16 cellular contexts compared by ENCODE assay signal in the genomic region with DNA sequence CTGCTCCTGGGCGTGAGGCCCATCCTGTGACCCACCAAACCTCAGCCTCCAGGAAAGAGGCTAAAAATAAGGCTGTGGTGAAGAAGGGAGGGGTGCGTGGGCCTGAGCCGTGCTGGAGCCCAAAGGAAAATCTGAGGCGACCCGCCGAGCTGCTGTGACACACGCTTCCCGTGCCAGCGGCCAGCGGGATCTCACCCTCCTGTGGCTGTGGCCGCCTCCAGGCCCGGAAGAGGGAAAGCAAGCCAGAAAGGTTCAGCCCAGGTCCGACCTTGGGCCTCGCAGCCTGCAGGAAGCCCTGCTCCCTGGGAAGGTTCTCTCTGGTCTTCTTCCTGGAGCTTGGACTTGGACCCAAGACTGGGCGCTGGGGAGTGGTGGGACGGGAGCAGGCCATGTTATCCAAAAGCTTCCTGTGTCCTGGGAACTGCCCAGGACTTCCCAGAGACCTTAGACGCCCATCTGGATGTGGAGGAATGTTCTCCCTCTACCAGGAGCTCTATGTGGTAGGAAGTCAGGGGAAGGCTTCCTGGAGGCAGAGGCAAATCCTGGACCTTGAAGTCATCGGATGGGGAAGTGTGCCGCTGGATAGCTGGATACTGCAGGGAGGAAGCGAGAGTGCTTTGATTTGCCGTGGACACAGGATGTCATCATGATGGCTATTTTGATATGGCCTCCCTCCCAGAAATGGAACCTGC. TPM values are rescaled to one million over a fixed set of nuclear protein-coding genes. Genes with fewer than 3 reads are reported as not detected.
A peak's percentile ranks its signal among the peaks of the same experiment; 100 is the strongest.
DNase-seq lines count a peak whose midpoint lies in the region; ATAC-seq, FAIRE-seq and TF ChIP-seq lines count a peak whose summit lies in the region.
"Had no signal": no experiment of that assay in that cellular context is flagged by ENCODE, and none has a peak within 500 bp of the region (broad histone marks: within the 10 kb centered on the region; RNA-seq: fewer than 3 reads in every experiment).

No MANE protein-coding gene starts in this region.

- H3K4me1 Mint-ChIP-seq in activated naive CD8-positive, alpha-beta T cell treated with anti-CD3 and anti-CD28 coated beads, Interleukin-2, amount 50 U/mL, for 24 hours: peaks cover 16% of the 10 kb centered on the region
- H3K4me1 Mint-ChIP-seq in MCF 10A (ENCODE audit: insufficient read depth, unreplicated experiment): no peaks in the 10 kb centered on the region
- peaks cover 25 to 30% of the 10 kb centered on the region in 2 donors for H3K4me1 Mint-ChIP-seq in effector memory CD8-positive, alpha-beta T cell (ENCODE audit: low read depth in 2 of 2)

- no peak overlapping the region for H3K4me2 ChIP-seq in A549

- no peak for TF ChIP-seq POLR2A in A549 (IDR thresholded peaks at IDR 0.05; ENCODE audit: low read length)

- no peaks in the 10 kb centered on the region for H3K9me3 Mint-ChIP-seq in activated naive CD8-positive, alpha-beta T cell treated with anti-CD3 and anti-CD28 coated beads, Interleukin-2, amount 50 U/mL, for 24 hours
- H3K9me3 Mint-ChIP-seq in MCF 10A (ENCODE audit: unreplicated experiment): no peaks in the 10 kb centered on the region
- H3K9me3 Mint-ChIP-seq in effector memory CD8-positive, alpha-beta T cell: no peaks in the 10 kb centered on the region
- H3K9me3 Mint-ChIP-seq: activated naive CD4-positive, alpha-beta T cell treated with anti-CD3 and anti-CD28 coated beads, Interleukin-2, amount 10 ng/mL, durations not matched to agents 7 days and 5 days; T-helper 2 cell treated with Interferon-gamma antibody and Interleukin-4, amounts not matched to agents 5 μg/mL and 100 μg/mL, for 36 hours had no signal

- peak overlapping the region; percentile 35 for H3K27ac Mint-ChIP-seq in activated naive CD8-positive, alpha-beta T cell treated with anti-CD3 and anti-CD28 coated beads, Interleukin-2, amount 50 U/mL, for 24 hours
- no peak overlapping the region for H3K27ac Mint-ChIP-seq in MCF 10A (ENCODE audit: low read depth, unreplicated experiment)
- no peak overlapping the region for H3K27ac Mint-ChIP-seq in effector memory CD8-positive, alpha-beta T cell
- H3K27ac Mint-ChIP-seq: activated naive CD4-positive, alpha-beta T cell treated with anti-CD3 and anti-CD28 coated beads, Interleukin-2, amount 10 ng/mL, durations not matched to agents 7 days and 5 days; T-helper 2 cell treated with Interferon-gamma antibody and Interleukin-4, amounts not matched to agents 5 μg/mL and 100 μg/mL, for 36 hours had no signal

- no peak for FAIRE-seq in A549 (lab: Jason Lieb, UNC)

- POLR2A ChIA-PET in A549 (lab: Yijun Ruan, JAX) (no interaction called here), MCF 10A (lab: Yijun Ruan, JAX) (no interaction called here)

- no TSS peak for BruUV-seq in MCF 10A (replicated peaks; lab: Mats Ljungman, UMichigan)

- 84% methylated on average over 19 of the region's 21 CpGs for WGBS in A549 (ENCODE audit: missing lambda C conversion rate)
- 59 to 74% (median 72%) methylated on average over 20 to 21 of the region's 21 CpGs for WGBS in psoas muscle, 3 donors

- H3K27ac ChIP-seq in A549 (no peak overlapping the region), psoas muscle (peak overlapping the region; percentile 4)
- H3K27ac ChIP-seq: foreskin keratinocyte, HL-60 had no signal

- no peaks in the 10 kb centered on the region for H3K36me3 Mint-ChIP-seq in activated naive CD8-positive, alpha-beta T cell treated with anti-CD3 and anti-CD28 coated beads, Interleukin-2, amount 50 U/mL, for 24 hours (ENCODE audit: low read depth)
- H3K36me3 Mint-ChIP-seq in MCF 10A (ENCODE audit: insufficient read depth, unreplicated experiment): peaks cover 6% of the 10 kb centered on the region
- H3K36me3 Mint-ChIP-seq in effector memory CD8-positive, alpha-beta T cell (ENCODE audit: insufficient read depth): no peaks in the 10 kb centered on the region
- H3K36me3 Mint-ChIP-seq: activated naive CD4-positive, alpha-beta T cell treated with anti-CD3 and anti-CD28 coated beads, Interleukin-2, amount 10 ng/mL, durations not matched to agents 7 days and 5 days had no signal

- H3K4me3 ChIP-seq in A549 (no peak overlapping the region), psoas muscle (no peak overlapping the region)
- H3K4me3 ChIP-seq: PC-9 had no signal

- ATAC-seq in A549: no peak
- ATAC-seq in activated naive CD8-positive, alpha-beta T cell treated with anti-CD3 and anti-CD28 coated beads, Interleukin-2, amount 50 U/mL, for 24 hours: peak; percentile 11
- peak; percentile 28 to 56 for ATAC-seq in left cardiac atrium
- ATAC-seq in psoas muscle: peak; percentile 19 to 61 (median 42)
- no peak for ATAC-seq in effector memory CD8-positive, alpha-beta T cell (replicated peaks)
- ATAC-seq: foreskin keratinocyte had no signal

- H3K27me3 Mint-ChIP-seq in activated naive CD8-positive, alpha-beta T cell treated with anti-CD3 and anti-CD28 coated beads, Interleukin-2, amount 50 U/mL, for 24 hours: peaks cover 2% of the 10 kb centered on the region
- H3K27me3 Mint-ChIP-seq in MCF 10A (ENCODE audit: insufficient read depth, unreplicated experiment): no peaks in the 10 kb centered on the region
- peaks cover 0 to 17% of the 10 kb centered on the region in 2 donors for H3K27me3 Mint-ChIP-seq in effector memory CD8-positive, alpha-beta T cell

- H3K4me3 Mint-ChIP-seq in activated naive CD8-positive, alpha-beta T cell treated with anti-CD3 and anti-CD28 coated beads, Interleukin-2, amount 50 U/mL, for 24 hours: no peak overlapping the region
- H3K4me3 Mint-ChIP-seq in MCF 10A (ENCODE audit: unreplicated experiment): no peak overlapping the region
- peak overlapping the region in 1 of 2 donors; percentile 45 for H3K4me3 Mint-ChIP-seq in effector memory CD8-positive, alpha-beta T cell
- H3K4me3 Mint-ChIP-seq: activated naive CD4-positive, alpha-beta T cell treated with anti-CD3 and anti-CD28 coated beads, Interleukin-2, amount 10 ng/mL, durations not matched to agents 7 days and 5 days; T-helper 2 cell treated with Interferon-gamma antibody and Interleukin-4, amounts not matched to agents 5 μg/mL and 100 μg/mL, for 36 hours had no signal

- DNase-seq in A549 (ENCODE audit: low read depth in 1 of 2, low spot score in 1 of 2) (no peak), left cardiac atrium (peak; percentile 83), psoas muscle (peak; percentile 62 to 71), kidney tubule cell (ENCODE audit: low spot score) (no peak), NCI-H510A (lab: John Stamatoyannopoulos, UW) (no peak), MCF 10A (ENCODE audit: unreplicated experiment) (no peak)
- no peak for DNase-seq in activated naive CD8-positive, alpha-beta T cell treated with anti-CD3 and anti-CD28 coated beads, Interleukin-2, amount 50 U/mL, for 24 hours
- DNase-seq in effector memory CD8-positive, alpha-beta T cell: no peak
- DNase-seq: activated CD8-positive, alpha-beta memory T cell treated with anti-CD3 and anti-CD28 coated beads for 24 hours; foreskin keratinocyte; PC-9 had no signal

- TF ChIP-seq CTCF in A549 (IDR thresholded peaks at IDR 0.05): no peak
- no peak for TF ChIP-seq CTCF in psoas muscle (IDR thresholded peaks at IDR 0.05)
- TF ChIP-seq CTCF in MCF 10A (IDR thresholded peaks at IDR 0.05; ENCODE audit: unreplicated experiment): no peak

- intact Hi-C loops in left cardiac atrium (cut with DNase I) (loop anchor here in 1 of 2 donors (10.0 kb wide), 1 partner anchor 85 kb away; no protein-coding TSS in a partner anchor), psoas muscle (cut with DNase I) (no loop called here), MCF 10A (cut with micrococcal nuclease) (no loop called here)

- CTCF ChIA-PET in A549 (lab: Yijun Ruan, JAX) (interaction anchor here (1.0 to 2.6 kb wide), 7 partner anchors 10 to 665 kb away, joined by 3 to 11 read pairs (median 5); a partner anchor contains a TSS), MCF 10A (lab: Yijun Ruan, JAX) (no interaction called here)

- TF ChIP-seq EP300 in A549 (IDR thresholded peaks at IDR 0.05): no peak

- H3K36me3 ChIP-seq in psoas muscle (ENCODE audit: insufficient read depth in 1 of 2, low read depth in 1 of 2): no peaks in the 10 kb centered on the region

- H3K9me3 ChIP-seq in A549 (no peaks in the 10 kb centered on the region), psoas muscle (no peaks in the 10 kb centered on the region)

- H3K4me1 ChIP-seq in A549 (no peaks in the 10 kb centered on the region), psoas muscle (peaks cover 7% of the 10 kb centered on the region)
- H3K4me1 ChIP-seq: foreskin keratinocyte had no signal

- no peaks in the 10 kb centered on the region for H3K27me3 ChIP-seq in psoas muscle (ENCODE audit: insufficient read depth in 3 of 3, low read length in 2 of 3)

- no peak for TF ChIP-seq RAD21 in A549 (conservative IDR thresholded peaks at IDR 0.05 in 1 of 2, IDR thresholded peaks at IDR 0.05 in 1 of 2)

TF ChIP-seq in A549, 52 proteins besides CTCF, POLR2A, EP300 and RAD21 (continues in another document):
- TF ChIP-seq HOXA7 (CRISPR knock-in tag; IDR thresholded peaks at IDR 0.05): no peak
- no peak for TF ChIP-seq JUN (IDR thresholded peaks at IDR 0.05)
- TF ChIP-seq HEYL (CRISPR knock-in tag; IDR thresholded peaks at IDR 0.05): no peak

RNA-seq across cellular contexts. Expression of a gene that starts 11.4 kb away (rescaled TPM):
- polyA plus RNA-seq in A549 (2011; rRNA removed) (0.25 and 0.27 TPM in 2 replicates), A549 (2017; fragmentation: RNase III; extraction: RNeasy Plus Mini Kit Qiagen cat#74134 plus additional on column Dnase treatment) (0.13 to 0.46 TPM (median 0.38 TPM) in 3 replicates), psoas muscle (10 to 100 TPM in 1 of 3 donors, 1 to 10 TPM in 2; 6.0 to 10.6 (median 7.4) TPM)
- 0.03 and 0.09 TPM in 2 replicates for polyA plus RNA-seq in A549 (2012; cell fraction: cytosol; rRNA removed)
- 0.05 and 0.11 TPM in 2 replicates for polyA plus RNA-seq in A549 (2012; cell fraction: nucleus; rRNA removed)
- 0.29 and 1.3 TPM in 2 replicates for polyA minus RNA-seq in A549 (2011; rRNA and poly(A)+ RNA removed)
- total RNA-seq in left cardiac atrium (10 to 100 TPM; 14.2 to 23.4 TPM), psoas muscle (1 to 10 TPM; 3.5 to 7.1 (median 6.3) TPM), MCF 10A (2022) (not detected in 2 replicates)

RNA-seq across cellular contexts. Expression of a gene that starts 45.1 kb away (rescaled TPM):
- polyA plus RNA-seq in A549 (2011; rRNA removed): 39.7 and 42.9 TPM in 2 replicates
- polyA plus RNA-seq in A549 (2012; cell fraction: cytosol; rRNA removed): 86.5 and 99.2 TPM in 2 replicates
- polyA plus RNA-seq in A549 (2012; cell fraction: nucleus; rRNA removed): 314 and 436 TPM in 2 replicates
- 95.0 to 103 TPM (median 95.1 TPM) in 3 replicates for polyA plus RNA-seq in A549 (2017; fragmentation: RNase III; extraction: RNeasy Plus Mini Kit Qiagen cat#74134 plus additional on column Dnase treatment)
- polyA minus RNA-seq in A549 (2011; rRNA and poly(A)+ RNA removed): 70.5 and 108 TPM in 2 replicates
- 10 to 100 TPM; 17.6 to 34.9 TPM for total RNA-seq in left cardiac atrium
- total RNA-seq in psoas muscle: 10 to 100 TPM; 31.3 to 63.2 (median 46.3) TPM
- polyA plus RNA-seq in psoas muscle: 10 to 100 TPM; 28.5 to 54.4 (median 35.5) TPM
- 78.3 and 123 TPM in 2 replicates for total RNA-seq in MCF 10A (2022)

RNA-seq across cellular contexts. Expression of a gene that starts 50.3 kb away (rescaled TPM):
- polyA plus RNA-seq in A549 (2011; rRNA removed) (not detected in 2 replicates), A549 (2017; fragmentation: RNase III; extraction: RNeasy Plus Mini Kit Qiagen cat#74134 plus additional on column Dnase treatment) (not detected in 3 replicates), psoas muscle (under 1 TPM in 1 of 3 donors, not detected in 2; 0.03 TPM)
- polyA plus RNA-seq in A549 (2012; cell fraction: cytosol; rRNA removed): 0.01 TPM in 1 of 2 replicates, not detected in the other
- polyA plus RNA-seq in A549 (2012; cell fraction: nucleus; rRNA removed): not detected in 2 replicates
- not detected in 2 replicates for polyA minus RNA-seq in A549 (2011; rRNA and poly(A)+ RNA removed)
- total RNA-seq in left cardiac atrium (not detected), psoas muscle (not detected), MCF 10A (2022) (not detected in 2 replicates)
- total RNA-seq: dermis microvascular lymphatic vessel endothelial cell, pulmonary artery endothelial cell had no signal

Comparison
In these comparisons a context has a peak if more than half of its experiments do, and no peak if none do; other contexts are left out.
1. ATAC-seq: peak in activated naive CD8-positive, alpha-beta T cell treated with anti-CD3 and anti-CD28 coated beads, Interleukin-2, amount 50 U/mL, for 24 hours (single experiment), left cardiac atrium (2 of 2) and psoas muscle (4 of 4); none in A549 (0 of 2) and effector memory CD8-positive, alpha-beta T cell (single experiment).
2. DNase-seq: peak in left cardiac atrium (single experiment) and psoas muscle (2 of 2); none in A549 (0 of 2), activated naive CD8-positive, alpha-beta T cell treated with anti-CD3 and anti-CD28 coated beads, Interleukin-2, amount 50 U/mL, for 24 hours (single experiment), kidney tubule cell (single experiment), NCI-H510A (single experiment), MCF 10A (single experiment) and effector memory CD8-positive, alpha-beta T cell (0 of 3).